In genomic region chr2:26382534-26382933, GRCh38 we compare ENCODE assay signal across 26 cellular contexts. TPM values are rescaled to one million over a fixed set of nuclear protein-coding genes. Genes with fewer than 3 reads are reported as not detected.
"Had no signal": no experiment of that assay in that cellular context is flagged by ENCODE, and none has a peak within 500 bp of the region (broad histone marks: within the 10 kb centered on the region; RNA-seq: fewer than 3 reads in every experiment).

No MANE protein-coding gene starts in this region.

- H3K4me3 Mint-ChIP-seq: activated naive CD8-positive, alpha-beta T cell treated with anti-CD3 and anti-CD28 coated beads, Interleukin-2, amount 10 ng/mL, durations not matched to agents 7 days and 5 days; natural killer cell; stimulated activated memory B cell treated with anti-CD40 and anti-IgM and Interleukin-4, amounts not matched to agents 10 μg/mL and 1 μg/mL and 100 μg/mL, for 72 hours; T-helper 2 cell treated with Interferon-gamma antibody and Interleukin-4, amounts not matched to agents 5 μg/mL and 100 μg/mL, for 36 hours had no signal

- DNase-seq: activated CD4-positive, alpha-beta T cell treated with anti-CD3 and anti-CD28 coated beads for 1 hour; activated CD4-positive, alpha-beta T cell treated with anti-CD3 and anti-CD28 coated beads, Interleukin-2, amount 50 U/mL, for 4 hours; activated naive CD4-positive, alpha-beta T cell treated with Interleukin-2 at 50 U/mL for 16 hours; activated naive CD8-positive, alpha-beta T cell treated with anti-CD3 and anti-CD28 coated beads, Interleukin-2, amount 10 ng/mL, durations not matched to agents 7 days and 5 days; activated T-cell treated with anti-CD3 and anti-CD28 coated beads, Interleukin-2, amount 50 U/mL, for 48 hours; amniotic stem cell; head of caudate nucleus; hypothalamus; left ventricle myocardium inferior; midbrain; natural killer cell; ovary; psoas muscle; stimulated activated CD4-positive, alpha-beta T cell treated with anti-CD3 and anti-CD28 coated beads, Interleukin-1b, Interleukin-23, amount 100 ng/mL, for 48 hours; stomach; transverse colon had no signal

- H3K9me3 ChIP-seq: breast epithelium, gastroesophageal sphincter, left ventricle myocardium inferior, ovary, psoas muscle, right atrium auricular region, stomach, suprapubic skin, transverse colon had no signal

- H3K4me1 ChIP-seq: breast epithelium, gastroesophageal sphincter, left ventricle myocardium inferior, psoas muscle, right atrium auricular region, stomach, transverse colon had no signal

- ATAC-seq: gastroesophageal sphincter; natural killer cell; psoas muscle; stimulated activated memory B cell treated with anti-CD40 and anti-IgM and Interleukin-4, amounts not matched to agents 10 μg/mL and 1 μg/mL and 100 μg/mL, for 72 hours had no signal

- H3K36me3 ChIP-seq: breast epithelium, ovary had no signal

- H3K27ac ChIP-seq: breast epithelium, coronary artery, epithelial cell of prostate, gastroesophageal sphincter, left ventricle myocardium inferior, ovary, psoas muscle, right atrium auricular region, skin epidermis, stomach, suprapubic skin, transverse colon had no signal

- H3K27ac Mint-ChIP-seq: activated naive CD8-positive, alpha-beta T cell treated with anti-CD3 and anti-CD28 coated beads, Interleukin-2, amount 10 ng/mL, durations not matched to agents 7 days and 5 days; natural killer cell; stimulated activated memory B cell treated with anti-CD40 and anti-IgM and Interleukin-4, amounts not matched to agents 10 μg/mL and 1 μg/mL and 100 μg/mL, for 72 hours; T-helper 2 cell treated with Interferon-gamma antibody and Interleukin-4, amounts not matched to agents 5 μg/mL and 100 μg/mL, for 36 hours had no signal

- H3K9me3 Mint-ChIP-seq: activated naive CD8-positive, alpha-beta T cell treated with anti-CD3 and anti-CD28 coated beads, Interleukin-2, amount 10 ng/mL, durations not matched to agents 7 days and 5 days; natural killer cell; stimulated activated memory B cell treated with anti-CD40 and anti-IgM and Interleukin-4, amounts not matched to agents 10 μg/mL and 1 μg/mL and 100 μg/mL, for 72 hours; T-helper 2 cell treated with Interferon-gamma antibody and Interleukin-4, amounts not matched to agents 5 μg/mL and 100 μg/mL, for 36 hours had no signal

- H3K27me3 ChIP-seq: breast epithelium, gastroesophageal sphincter, ovary, right atrium auricular region, stomach, suprapubic skin, transverse colon had no signal

- H3K4me3 ChIP-seq: breast epithelium, coronary artery, gastroesophageal sphincter, left ventricle myocardium inferior, ovary, psoas muscle, right atrium auricular region, skin epidermis, stomach, suprapubic skin, transverse colon had no signal

RNA-seq across cellular contexts. Expression of gene DRC1, which starts 19.2 kb away (rescaled TPM):
- total RNA-seq: activated CD8-positive, alpha-beta memory T cell treated with anti-CD3 and anti-CD28 coated beads for 36 hours; activated naive CD8-positive, alpha-beta T cell treated with anti-CD3 and anti-CD28 coated beads, Interleukin-2, amount 10 ng/mL, durations not matched to agents 7 days and 5 days; breast epithelium; left ventricle myocardium inferior; natural killer cell; right atrium auricular region; transverse colon had no signal

RNA-seq across cellular contexts. Expression of gene ADGRF3, which starts 35.9 kb away (rescaled TPM):
- total RNA-seq: gastroesophageal sphincter, left ventricle myocardium inferior, right atrium auricular region, transverse colon had no signal
